1 cellular context compared by ENCODE assay signal in the genomic region with DNA sequence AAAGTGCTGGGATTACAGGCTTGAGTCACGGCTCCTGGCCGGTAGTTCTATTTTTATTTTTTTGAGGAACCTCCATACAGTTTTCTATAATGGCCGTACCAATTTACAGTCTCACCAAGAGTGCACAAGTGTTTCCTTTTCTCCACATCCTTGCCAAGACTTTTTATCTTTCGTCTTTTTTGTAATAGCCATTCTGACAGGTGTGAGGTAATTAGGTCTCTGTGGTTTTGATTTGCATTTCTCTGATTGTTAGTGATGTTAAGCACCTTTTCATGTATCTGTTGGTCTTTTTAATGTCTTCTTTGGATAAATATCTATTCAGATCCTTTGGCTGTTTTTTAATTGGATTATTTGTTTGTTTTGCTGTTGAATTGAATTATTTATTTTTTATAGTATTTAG.
TF ChIP-seq lines count a peak whose summit lies in the region.

No MANE protein-coding gene starts in this region.

TF ChIP-seq in GM23338, 12 proteins besides CTCF, POLR2A, EP300 and RAD21 (continued from another document):
- TF ChIP-seq, protein P1, sequence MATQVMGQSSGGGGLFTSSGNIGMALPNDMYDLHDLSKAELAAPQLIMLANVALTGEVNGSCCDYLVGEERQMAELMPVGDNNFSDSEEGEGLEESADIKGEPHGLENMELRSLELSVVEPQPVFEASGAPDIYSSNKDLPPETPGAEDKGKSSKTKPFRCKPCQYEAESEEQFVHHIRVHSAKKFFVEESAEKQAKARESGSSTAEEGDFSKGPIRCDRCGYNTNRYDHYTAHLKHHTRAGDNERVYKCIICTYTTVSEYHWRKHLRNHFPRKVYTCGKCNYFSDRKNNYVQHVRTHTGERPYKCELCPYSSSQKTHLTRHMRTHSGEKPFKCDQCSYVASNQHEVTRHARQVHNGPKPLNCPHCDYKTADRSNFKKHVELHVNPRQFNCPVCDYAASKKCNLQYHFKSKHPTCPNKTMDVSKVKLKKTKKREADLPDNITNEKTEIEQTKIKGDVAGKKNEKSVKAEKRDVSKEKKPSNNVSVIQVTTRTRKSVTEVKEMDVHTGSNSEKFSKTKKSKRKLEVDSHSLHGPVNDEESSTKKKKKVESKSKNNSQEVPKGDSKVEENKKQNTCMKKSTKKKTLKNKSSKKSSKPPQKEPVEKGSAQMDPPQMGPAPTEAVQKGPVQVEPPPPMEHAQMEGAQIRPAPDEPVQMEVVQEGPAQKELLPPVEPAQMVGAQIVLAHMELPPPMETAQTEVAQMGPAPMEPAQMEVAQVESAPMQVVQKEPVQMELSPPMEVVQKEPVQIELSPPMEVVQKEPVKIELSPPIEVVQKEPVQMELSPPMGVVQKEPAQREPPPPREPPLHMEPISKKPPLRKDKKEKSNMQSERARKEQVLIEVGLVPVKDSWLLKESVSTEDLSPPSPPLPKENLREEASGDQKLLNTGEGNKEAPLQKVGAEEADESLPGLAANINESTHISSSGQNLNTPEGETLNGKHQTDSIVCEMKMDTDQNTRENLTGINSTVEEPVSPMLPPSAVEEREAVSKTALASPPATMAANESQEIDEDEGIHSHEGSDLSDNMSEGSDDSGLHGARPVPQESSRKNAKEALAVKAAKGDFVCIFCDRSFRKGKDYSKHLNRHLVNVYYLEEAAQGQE (IDR thresholded peaks at IDR 0.05; ENCODE audit: unreplicated experiment): no peak
- TF ChIP-seq STAT1 (IDR thresholded peaks at IDR 0.05; ENCODE audit: unreplicated experiment) (no peak), EZH2 (IDR thresholded peaks at IDR 0.05; ENCODE audit: low read depth, unreplicated experiment) (no peak), CREB1 (CRISPR knock-in tag; IDR thresholded peaks at IDR 0.05; ENCODE audit: low read depth) (no peak), POLR2AphosphoS5 (IDR thresholded peaks at IDR 0.05; ENCODE audit: low read depth) (no peak), NANOG (IDR thresholded peaks at IDR 0.05; ENCODE audit: borderline replicate concordance) (no peak)
- TF ChIP-seq, protein P2, sequence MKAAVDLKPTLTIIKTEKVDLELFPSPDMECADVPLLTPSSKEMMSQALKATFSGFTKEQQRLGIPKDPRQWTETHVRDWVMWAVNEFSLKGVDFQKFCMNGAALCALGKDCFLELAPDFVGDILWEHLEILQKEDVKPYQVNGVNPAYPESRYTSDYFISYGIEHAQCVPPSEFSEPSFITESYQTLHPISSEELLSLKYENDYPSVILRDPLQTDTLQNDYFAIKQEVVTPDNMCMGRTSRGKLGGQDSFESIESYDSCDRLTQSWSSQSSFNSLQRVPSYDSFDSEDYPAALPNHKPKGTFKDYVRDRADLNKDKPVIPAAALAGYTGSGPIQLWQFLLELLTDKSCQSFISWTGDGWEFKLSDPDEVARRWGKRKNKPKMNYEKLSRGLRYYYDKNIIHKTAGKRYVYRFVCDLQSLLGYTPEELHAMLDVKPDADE (IDR thresholded peaks at IDR 0.05): no peak
